In the genomic region with DNA sequence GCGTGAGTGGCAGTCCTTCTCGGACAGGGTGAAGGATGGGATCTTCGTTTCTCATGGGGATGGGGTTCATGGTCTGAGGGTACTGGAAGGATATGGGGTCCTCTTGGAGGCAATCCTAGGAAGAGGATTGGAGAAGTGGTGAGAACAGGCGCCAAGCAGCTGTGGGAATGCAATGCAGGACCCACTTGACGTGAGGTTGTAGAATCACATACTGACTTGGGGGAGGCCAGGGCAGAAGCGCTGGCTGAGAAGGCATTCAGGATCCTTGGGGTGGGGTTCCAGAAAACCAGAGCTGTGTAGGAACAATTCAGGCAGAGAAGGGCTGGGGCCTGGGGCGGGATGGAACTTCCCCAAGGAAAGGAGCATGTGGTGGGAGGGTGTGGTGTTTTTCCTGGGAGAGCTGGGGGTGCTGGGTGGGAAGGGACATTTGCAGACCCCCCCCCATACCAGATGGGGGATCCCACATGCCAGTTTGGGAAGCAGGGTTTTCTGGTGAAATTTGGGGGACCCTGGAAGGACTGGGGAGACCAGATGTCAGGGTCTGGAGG, we compare ENCODE assay signal across 28 cellular contexts. TPM values are rescaled to one million over a fixed set of nuclear protein-coding genes. Genes with fewer than 3 reads are reported as not detected.
"Had no signal": no experiment of that assay in that cellular context is flagged by ENCODE, and none has a peak within 500 bp of the region (broad histone marks: within the 10 kb centered on the region; RNA-seq: fewer than 3 reads in every experiment).

No MANE protein-coding gene starts in this region.

- H3K4me1 ChIP-seq: foreskin keratinocyte, neural progenitor cell had no signal

- H3K36me3 Mint-ChIP-seq: neural progenitor cell had no signal

- DNase-seq: activated B cell treated with CpG ODN at 0.5 μM for 24 hours; activated CD4-positive, alpha-beta T cell treated with anti-CD3 and anti-CD28 coated beads for 4 hours; activated CD4-positive, alpha-beta T cell treated with anti-CD3 and anti-CD28 coated beads, Interleukin-2, amount 50 U/mL, for 48 hours; activated CD8-positive, alpha-beta memory T cell treated with anti-CD3 and anti-CD28 coated beads, Interleukin-2, amount 50 U/mL, for 48 hours; activated naive CD4-positive, alpha-beta T cell treated with Interleukin-2 at 50 U/mL for 16 hours; activated T-cell treated with anti-CD3 and anti-CD28 coated beads, Interleukin-2, amount 50 U/mL, for 4 hours; amygdala; effector memory CD4-positive, alpha-beta T cell; foreskin keratinocyte; immature natural killer cell; left ventricle myocardium inferior; naive thymus-derived CD8-positive, alpha-beta T cell; retina; stimulated activated CD4-positive, alpha-beta T cell treated with anti-CD3 and anti-CD28 coated beads, Interleukin-2, amount 100 ng/mL, for 48 hours; stimulated activated CD8-positive, alpha-beta memory T cell treated with anti-CD3 and anti-CD28 coated beads, Interleukin-4, amount 100 ng/mL, for 48 hours; stimulated activated naive CD4-positive, alpha-beta T cell treated with Interleukin-2 at 50 U/mL for 16 hours; T1000 had no signal

- H3K4me3 ChIP-seq: hepatocyte, left ventricle myocardium inferior, neural progenitor cell, thoracic aorta had no signal

- H3K4me3 Mint-ChIP-seq: activated B cell treated with CpG ODN at 0.5 μM for 24 hours; activated T-cell treated with anti-CD3 and anti-CD28 coated beads, Interleukin-2, amount 50 U/mL, for 4 hours; immature natural killer cell; naive thymus-derived CD8-positive, alpha-beta T cell; neural progenitor cell; T-helper 1 cell treated with Interleukin-12 subunit alpha and Interleukin-12 subunit beta and Interleukin-4 antibody, amounts not matched to agents 30 μg/mL and 1 μg/mL, for 36 hours had no signal

- H3K36me3 ChIP-seq: left ventricle myocardium inferior, neural progenitor cell, thoracic aorta had no signal

- H3K9me3 ChIP-seq: left ventricle myocardium inferior, thoracic aorta had no signal

- H3K9me3 Mint-ChIP-seq: activated B cell treated with CpG ODN at 0.5 μM for 24 hours; activated T-cell treated with anti-CD3 and anti-CD28 coated beads, Interleukin-2, amount 50 U/mL, for 4 hours; immature natural killer cell; T-helper 1 cell treated with Interleukin-12 subunit alpha and Interleukin-12 subunit beta and Interleukin-4 antibody, amounts not matched to agents 30 μg/mL and 1 μg/mL, for 36 hours had no signal

- ATAC-seq: activated T-cell treated with anti-CD3 and anti-CD28 coated beads, Interleukin-2, amount 50 U/mL, for 4 hours; foreskin keratinocyte; naive thymus-derived CD8-positive, alpha-beta T cell had no signal

- H3K27ac ChIP-seq: foreskin keratinocyte, hepatocyte, left ventricle myocardium inferior, neural progenitor cell, thoracic aorta had no signal

- H3K27ac Mint-ChIP-seq: activated B cell treated with CpG ODN at 0.5 μM for 24 hours; immature natural killer cell; neural progenitor cell; progenitor cell of endocrine pancreas; T-helper 1 cell treated with Interleukin-12 subunit alpha and Interleukin-12 subunit beta and Interleukin-4 antibody, amounts not matched to agents 30 μg/mL and 1 μg/mL, for 36 hours had no signal

RNA-seq across cellular contexts. Expression of a gene that starts 0.9 kb away (rescaled TPM):
- total RNA-seq: cerebellum; dermis microvascular lymphatic vessel endothelial cell; lung microvascular endothelial cell; naive thymus-derived CD8-positive, alpha-beta T cell; progenitor cell of endocrine pancreas; thoracic aorta had no signal

RNA-seq across cellular contexts. Expression of a gene that starts 10.6 kb away (rescaled TPM):
- total RNA-seq: activated B cell treated with CpG ODN at 0.5 μM for 24 hours; activated CD8-positive, alpha-beta memory T cell treated with anti-CD3 and anti-CD28 coated beads for 36 hours; activated T-cell treated with anti-CD3 and anti-CD28 coated beads, Interleukin-2, amount 50 U/mL, for 4 hours; cerebellum; dermis microvascular lymphatic vessel endothelial cell; foreskin keratinocyte; hepatocyte; left ventricle myocardium inferior; lung microvascular endothelial cell; naive thymus-derived CD8-positive, alpha-beta T cell; omental fat pad; progenitor cell of endocrine pancreas; thoracic aorta; ureter had no signal

RNA-seq across cellular contexts. Expression of a gene that starts 32.0 kb away (rescaled TPM):
- total RNA-seq: activated B cell treated with CpG ODN at 0.5 μM for 24 hours; activated CD8-positive, alpha-beta memory T cell treated with anti-CD3 and anti-CD28 coated beads for 36 hours; activated T-cell treated with anti-CD3 and anti-CD28 coated beads, Interleukin-2, amount 50 U/mL, for 4 hours; cerebellum; dermis microvascular lymphatic vessel endothelial cell; foreskin keratinocyte; hepatocyte; left ventricle myocardium inferior; lung microvascular endothelial cell; naive thymus-derived CD8-positive, alpha-beta T cell; omental fat pad; progenitor cell of endocrine pancreas; thoracic aorta; ureter had no signal

RNA-seq across cellular contexts. Expression of a gene that starts 32.5 kb away (rescaled TPM):
- total RNA-seq: activated B cell treated with CpG ODN at 0.5 μM for 24 hours; activated CD8-positive, alpha-beta memory T cell treated with anti-CD3 and anti-CD28 coated beads for 36 hours; activated T-cell treated with anti-CD3 and anti-CD28 coated beads, Interleukin-2, amount 50 U/mL, for 4 hours; cerebellum; dermis microvascular lymphatic vessel endothelial cell; foreskin keratinocyte; hepatocyte; left ventricle myocardium inferior; lung microvascular endothelial cell; naive thymus-derived CD8-positive, alpha-beta T cell; omental fat pad; progenitor cell of endocrine pancreas; thoracic aorta; ureter had no signal

RNA-seq across cellular contexts. Expression of a gene that starts 50.5 kb away (rescaled TPM):
- total RNA-seq: activated CD8-positive, alpha-beta memory T cell treated with anti-CD3 and anti-CD28 coated beads for 36 hours; activated T-cell treated with anti-CD3 and anti-CD28 coated beads, Interleukin-2, amount 50 U/mL, for 4 hours; dermis microvascular lymphatic vessel endothelial cell; foreskin keratinocyte; hepatocyte; left ventricle myocardium inferior; lung microvascular endothelial cell; naive thymus-derived CD8-positive, alpha-beta T cell; omental fat pad; progenitor cell of endocrine pancreas; thoracic aorta; ureter had no signal
